In the genomic region with DNA sequence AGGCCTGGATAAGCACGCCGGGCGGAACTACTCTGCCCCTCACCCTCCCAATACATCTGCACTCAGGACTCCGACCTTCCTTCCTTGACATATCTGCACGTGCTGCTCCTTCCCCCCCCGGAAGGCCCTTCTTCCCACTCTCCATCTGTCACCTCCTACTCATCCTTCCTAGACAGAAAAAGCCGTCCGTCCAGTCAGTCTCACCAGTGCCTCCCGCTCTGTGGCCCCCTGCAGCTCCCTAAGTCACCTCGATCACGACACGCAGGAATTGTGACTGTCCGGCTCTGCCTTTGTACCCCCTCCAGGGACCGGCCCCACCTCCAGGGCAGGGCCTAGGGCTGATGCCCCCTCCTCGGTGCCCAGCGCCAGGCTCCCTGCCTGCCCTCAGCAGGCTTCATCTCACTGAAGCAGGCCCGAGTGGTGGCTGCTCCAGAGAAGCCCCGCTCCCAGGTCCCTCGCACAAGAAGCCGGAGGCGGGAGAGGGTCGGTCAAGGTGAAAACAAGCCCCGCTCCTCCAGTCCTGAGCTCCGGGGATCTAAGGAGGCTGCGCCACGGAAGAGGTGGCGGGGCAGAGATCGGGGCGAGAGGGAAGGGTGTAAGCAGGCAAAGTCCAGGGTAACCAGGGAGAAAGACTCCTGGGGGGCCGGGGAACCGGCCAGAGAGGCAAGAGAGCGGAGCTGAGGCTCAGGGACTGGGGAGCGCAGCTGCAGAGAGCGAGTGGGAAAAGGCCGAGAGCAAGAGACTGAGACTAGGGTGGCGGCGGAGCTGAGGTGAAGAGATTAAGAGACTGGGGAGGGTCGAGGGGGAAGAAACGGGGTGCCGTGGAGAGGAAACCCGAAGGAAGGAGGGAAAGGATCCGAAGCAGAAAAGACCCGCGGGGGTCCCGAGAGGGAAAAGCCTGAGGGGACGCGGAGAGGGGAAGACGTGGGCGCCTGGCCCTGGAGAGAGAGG, we compare ENCODE assay signal across 1 cellular context.
TF ChIP-seq lines count a peak whose summit lies in the region.

No MANE protein-coding gene starts in this region.

TF ChIP-seq in GM12878, 131 proteins besides CTCF, POLR2A, EP300 and RAD21:
- TF ChIP-seq, protein P1, sequence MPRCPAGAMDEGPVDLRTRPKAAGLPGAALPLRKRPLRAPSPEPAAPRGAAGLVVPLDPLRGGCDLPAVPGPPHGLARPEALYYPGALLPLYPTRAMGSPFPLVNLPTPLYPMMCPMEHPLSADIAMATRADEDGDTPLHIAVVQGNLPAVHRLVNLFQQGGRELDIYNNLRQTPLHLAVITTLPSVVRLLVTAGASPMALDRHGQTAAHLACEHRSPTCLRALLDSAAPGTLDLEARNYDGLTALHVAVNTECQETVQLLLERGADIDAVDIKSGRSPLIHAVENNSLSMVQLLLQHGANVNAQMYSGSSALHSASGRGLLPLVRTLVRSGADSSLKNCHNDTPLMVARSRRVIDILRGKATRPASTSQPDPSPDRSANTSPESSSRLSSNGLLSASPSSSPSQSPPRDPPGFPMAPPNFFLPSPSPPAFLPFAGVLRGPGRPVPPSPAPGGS (IDR thresholded peaks at IDR 0.05; ENCODE audit: borderline replicate concordance, insufficient read depth, low read depth, low read length, poor library complexity, severe bottlenecking) = no peak
- TF ChIP-seq SIN3A (IDR thresholded peaks at IDR 0.05; ENCODE audit: low read depth, low read length) (peak; percentile 72; the same call in 1 of the 2 replicates), MXI1 (IDR thresholded peaks at IDR 0.05; ENCODE audit: low read depth, low read length) (peak; percentile 67), ATF7 (IDR thresholded peaks at IDR 0.05; ENCODE audit: low read depth) (no peak), FOS (IDR thresholded peaks at IDR 0.05; ENCODE audit: borderline replicate concordance, extremely low read depth, insufficient read length) (no peak), MYC (IDR thresholded peaks at IDR 0.05; ENCODE audit: insufficient read depth, insufficient read length, insufficient replicate concordance, low read length, severe bottlenecking) (peak; percentile 67), BHLHE40 (IDR thresholded peaks at IDR 0.05; ENCODE audit: borderline replicate concordance in 1 of 2, low read depth in 2 of 2, low read length in 1 of 2) (peak; percentile 85 to 88)
- TF ChIP-seq, protein P2, sequence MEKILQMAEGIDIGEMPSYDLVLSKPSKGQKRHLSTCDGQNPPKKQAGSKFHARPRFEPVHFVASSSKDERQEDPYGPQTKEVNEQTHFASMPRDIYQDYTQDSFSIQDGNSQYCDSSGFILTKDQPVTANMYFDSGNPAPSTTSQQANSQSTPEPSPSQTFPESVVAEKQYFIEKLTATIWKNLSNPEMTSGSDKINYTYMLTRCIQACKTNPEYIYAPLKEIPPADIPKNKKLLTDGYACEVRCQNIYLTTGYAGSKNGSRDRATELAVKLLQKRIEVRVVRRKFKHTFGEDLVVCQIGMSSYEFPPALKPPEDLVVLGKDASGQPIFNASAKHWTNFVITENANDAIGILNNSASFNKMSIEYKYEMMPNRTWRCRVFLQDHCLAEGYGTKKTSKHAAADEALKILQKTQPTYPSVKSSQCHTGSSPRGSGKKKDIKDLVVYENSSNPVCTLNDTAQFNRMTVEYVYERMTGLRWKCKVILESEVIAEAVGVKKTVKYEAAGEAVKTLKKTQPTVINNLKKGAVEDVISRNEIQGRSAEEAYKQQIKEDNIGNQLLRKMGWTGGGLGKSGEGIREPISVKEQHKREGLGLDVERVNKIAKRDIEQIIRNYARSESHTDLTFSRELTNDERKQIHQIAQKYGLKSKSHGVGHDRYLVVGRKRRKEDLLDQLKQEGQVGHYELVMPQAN (conservative IDR thresholded peaks at IDR 0.05) = 0 out of 2 replicates have a peak, but pooled peaks have one; percentile 45
